ENCODE assay signal across 24 cellular contexts in genomic region chr1:54462597-54463258, GRCh38. TPM values are rescaled to one million over a fixed set of nuclear protein-coding genes. Genes with fewer than 3 reads are reported as not detected.
DNase-seq lines count a peak whose midpoint lies in the region; ATAC-seq, FAIRE-seq and TF ChIP-seq lines count a peak whose summit lies in the region.
"Had no signal": no experiment of that assay in that cellular context is flagged by ENCODE, and none has a peak within 500 bp of the region (broad histone marks: within the 10 kb centered on the region; RNA-seq: fewer than 3 reads in every experiment).

No MANE protein-coding gene starts in this region.

- CTCF ChIA-PET in K562 (lab: Yijun Ruan, JAX; ENCODE audit: low intra/inter-chr PET ratio) (no interaction called here), MCF 10A (lab: Yijun Ruan, JAX) (no interaction called here)

- peaks cover 46 to 48% of the 10 kb centered on the region in 2 experiments for H3K4me1 ChIP-seq in K562 (replicated peaks in 1 of 2; ENCODE audit: control insufficient read depth in 2 of 2, insufficient read depth in 2 of 2, low read length in 2 of 2)
- peaks cover 30% of the 10 kb centered on the region for H3K4me1 ChIP-seq in mesendoderm (ENCODE audit: control insufficient read depth, low read depth, low read length)

- H4K20me1 ChIP-seq in K562 (replicated peaks; ENCODE audit: control insufficient read depth, insufficient read depth, low read length), result no peaks in the 10 kb centered on the region

- H3K4me2 ChIP-seq in K562 (ENCODE audit: insufficient read depth, low read length) (no peak overlapping the region), mesendoderm (ENCODE audit: low read length) (no peak overlapping the region)

- H2BK120ac ChIP-seq in mesendoderm (ENCODE audit: low read depth, low read length), result no peak overlapping the region

- H3K27me3 ChIP-seq in K562 (ENCODE audit: control insufficient read depth in 2 of 2, insufficient read depth in 2 of 2, low read length in 2 of 2) (no peaks in the 10 kb centered on the region), mesendoderm (ENCODE audit: insufficient read depth, low read length, poor library complexity) (no peaks in the 10 kb centered on the region)
- H3K27me3 ChIP-seq: heart right ventricle had no signal

- peaks cover 2% of the 10 kb centered on the region for H3K9me1 ChIP-seq in K562 (ENCODE audit: control insufficient read depth, insufficient read depth, low read length)

- no peak for DNase-seq in activated naive CD8-positive, alpha-beta T cell treated with anti-CD3 and anti-CD28 coated beads for 36 hours
- DNase-seq in K562 (ENCODE audit: extremely low read depth in 1 of 4, low spot score in 3 of 4), result no peak
- DNase-seq in mesendoderm, result no peak
- no peak for DNase-seq in sciatic nerve (ENCODE audit: low spot score)
- no peak for DNase-seq in MCF 10A (ENCODE audit: unreplicated experiment)
- no peak for DNase-seq in activated CD4-positive, alpha-beta T cell treated with anti-CD3 and anti-CD28 coated beads, Interleukin-2, amount 10 ng/mL, durations not matched to agents 24 days and 14 days
- DNase-seq: ACHN; activated B cell treated with CpG ODN at 0.5 μM for 24 hours; cerebellar nuclear complex; heart right ventricle; IMR-90; MV-4-11; NCI-H1694 treated with DMSO at 0.1 percent for 48 hours; NCI-H345; stimulated activated CD4-positive, alpha-beta T cell treated with anti-CD3 and anti-CD28 coated beads, Interleukin-4, amount 100 ng/mL, for 24 hours had no signal

- H3K9me3 ChIP-seq in K562 (replicated peaks; ENCODE audit: control insufficient read depth, insufficient read depth, low read depth, low read length), result no peaks in the 10 kb centered on the region
- H3K9me3 ChIP-seq: heart right ventricle had no signal

- H3K79me1 ChIP-seq in mesendoderm (ENCODE audit: low read length), result no peaks in the 10 kb centered on the region

- in situ Hi-C loops in K562 (cut with MboI), result no loop called here

- H3K56ac ChIP-seq in mesendoderm (ENCODE audit: low read length), result peak overlapping the region; percentile 75

- no peaks in the 10 kb centered on the region for H3K36me3 ChIP-seq in K562 (ENCODE audit: control insufficient read depth, insufficient read depth, low read length)
- H3K36me3 ChIP-seq in mesendoderm (ENCODE audit: control insufficient read depth, insufficient read depth, low read length), result no peaks in the 10 kb centered on the region
- H3K36me3 ChIP-seq: heart right ventricle had no signal

- peak overlapping the region; percentile 5 for H3K27ac Mint-ChIP-seq in activated naive CD8-positive, alpha-beta T cell
- H3K27ac Mint-ChIP-seq in activated naive CD8-positive, alpha-beta T cell treated with anti-CD3 and anti-CD28 coated beads for 36 hours, result no peak overlapping the region
- no peak overlapping the region for H3K27ac Mint-ChIP-seq in MCF 10A (ENCODE audit: low read depth, unreplicated experiment)
- no peak overlapping the region for H3K27ac Mint-ChIP-seq in activated CD4-positive, alpha-beta T cell treated with anti-CD3 and anti-CD28 coated beads, Interleukin-2, amount 10 ng/mL, durations not matched to agents 24 days and 14 days
- H3K27ac Mint-ChIP-seq: activated B cell treated with CpG ODN at 0.5 μM for 24 hours had no signal

- H4K8ac ChIP-seq in mesendoderm (ENCODE audit: low read depth, low read length), result no peak overlapping the region

- H2BK5ac ChIP-seq in mesendoderm (ENCODE audit: low read length), result peak overlapping the region; percentile 56

- peaks cover 43% of the 10 kb centered on the region for H3K4me1 Mint-ChIP-seq in activated naive CD8-positive, alpha-beta T cell (ENCODE audit: low read depth)
- peaks cover 39% of the 10 kb centered on the region for H3K4me1 Mint-ChIP-seq in activated naive CD8-positive, alpha-beta T cell treated with anti-CD3 and anti-CD28 coated beads for 36 hours
- H3K4me1 Mint-ChIP-seq in MCF 10A (ENCODE audit: insufficient read depth, unreplicated experiment), result no peaks in the 10 kb centered on the region
- H3K4me1 Mint-ChIP-seq in activated CD4-positive, alpha-beta T cell treated with anti-CD3 and anti-CD28 coated beads, Interleukin-2, amount 10 ng/mL, durations not matched to agents 24 days and 14 days, result peaks cover 30% of the 10 kb centered on the region
- H3K4me1 Mint-ChIP-seq: activated B cell treated with CpG ODN at 0.5 μM for 24 hours had no signal

- H3K27ac ChIP-seq in K562 (ENCODE audit: extremely low read depth, low read depth, low read length) (no peak overlapping the region), mesendoderm (ENCODE audit: low read depth, low read length) (no peak overlapping the region)
- H3K27ac ChIP-seq: heart right ventricle, skin epidermis had no signal

- H3K18ac ChIP-seq in mesendoderm (ENCODE audit: low read length), result no peak overlapping the region

- POLR2A ChIA-PET in K562 (lab: Yijun Ruan, JAX) (interaction anchor here (0.5 to 2.4 kb wide), 5 partner anchors 10 to 241 kb away, joined by 3 to 7 read pairs (median 4); no protein-coding TSS in a partner anchor), MCF 10A (lab: Yijun Ruan, JAX) (no interaction called here)

- TF ChIP-seq CTCF in K562 (IDR thresholded peaks at IDR 0.05 in 2 of 3, conservative IDR thresholded peaks at IDR 0.05 in 1 of 3; ENCODE audit: insufficient read depth in 2 of 3, low read depth in 1 of 3, low read length in 3 of 3), result no peak
- TF ChIP-seq CTCF in MCF 10A (IDR thresholded peaks at IDR 0.05; ENCODE audit: unreplicated experiment), result no peak

- no peaks in the 10 kb centered on the region for H3K36me3 Mint-ChIP-seq in activated naive CD8-positive, alpha-beta T cell
- H3K36me3 Mint-ChIP-seq in activated naive CD8-positive, alpha-beta T cell treated with anti-CD3 and anti-CD28 coated beads for 36 hours, result no peaks in the 10 kb centered on the region
- H3K36me3 Mint-ChIP-seq in MCF 10A (ENCODE audit: insufficient read depth, unreplicated experiment), result peaks cover 5% of the 10 kb centered on the region
- no peaks in the 10 kb centered on the region for H3K36me3 Mint-ChIP-seq in activated CD4-positive, alpha-beta T cell treated with anti-CD3 and anti-CD28 coated beads, Interleukin-2, amount 10 ng/mL, durations not matched to agents 24 days and 14 days (ENCODE audit: low read depth)
- H3K36me3 Mint-ChIP-seq: CD14-positive monocyte had no signal

- BruUV-seq in K562 (replicated peaks; lab: Mats Ljungman, UMichigan) (no TSS peak), MCF 10A (replicated peaks; lab: Mats Ljungman, UMichigan) (no TSS peak)

- peak overlapping the region; percentile 67 for H3K23ac ChIP-seq in mesendoderm (ENCODE audit: low read length)

- TF ChIP-seq POLR2A in K562 (conservative IDR thresholded peaks at IDR 0.05), result no peak

- peak overlapping the region; percentile 35 for H2AK5ac ChIP-seq in mesendoderm (ENCODE audit: low read length)

- H3K4me3 ChIP-seq in K562 (no peak overlapping the region), mesendoderm (ENCODE audit: low read length) (no peak overlapping the region)
- H3K4me3 ChIP-seq: heart right ventricle, lung, skin epidermis had no signal

- no peak for ATAC-seq in K562
- no peak for ATAC-seq in sciatic nerve
- ATAC-seq in HG02981 (IDR thresholded peaks at IDR 0.05; ENCODE audit: unreplicated experiment), result no peak
- ATAC-seq: heart right ventricle had no signal

- H2BK15ac ChIP-seq in mesendoderm (replicated peaks; ENCODE audit: low read depth), result no peak overlapping the region

- no peaks in the 10 kb centered on the region for H3K79me2 ChIP-seq in K562 (ENCODE audit: control insufficient read depth, insufficient read depth, low read length)
- H3K79me2 ChIP-seq in mesendoderm (ENCODE audit: control insufficient read depth, insufficient read depth, low read length), result no peaks in the 10 kb centered on the region

- TF ChIP-seq RAD21 in K562 (CRISPR knock-in tag; conservative IDR thresholded peaks at IDR 0.05 in 1 of 2, IDR thresholded peaks at IDR 0.05 in 1 of 2), result no peak

- no peak overlapping the region for H2AFZ ChIP-seq in K562 (ENCODE audit: low read depth, low read length)

- no peaks in the 10 kb centered on the region for H3K9me3 Mint-ChIP-seq in activated naive CD8-positive, alpha-beta T cell (ENCODE audit: low read depth)
- no peaks in the 10 kb centered on the region for H3K9me3 Mint-ChIP-seq in activated naive CD8-positive, alpha-beta T cell treated with anti-CD3 and anti-CD28 coated beads for 36 hours
- no peaks in the 10 kb centered on the region for H3K9me3 Mint-ChIP-seq in MCF 10A (ENCODE audit: unreplicated experiment)
- H3K9me3 Mint-ChIP-seq in activated CD4-positive, alpha-beta T cell treated with anti-CD3 and anti-CD28 coated beads, Interleukin-2, amount 10 ng/mL, durations not matched to agents 24 days and 14 days, result peaks cover 3% of the 10 kb centered on the region
- H3K9me3 Mint-ChIP-seq: activated B cell treated with CpG ODN at 0.5 μM for 24 hours had no signal

- intact Hi-C loops in K562 (cut with micrococcal nuclease), result loop anchor here (5.0 kb wide), 1 partner anchor 35 kb away; no protein-coding TSS in a partner anchor
- intact Hi-C loops in sciatic nerve (cut with DNase I), result no loop called here
- intact Hi-C loops in MCF 10A (cut with micrococcal nuclease), result no loop called here
- intact Hi-C loops in activated CD4-positive, alpha-beta T cell treated with anti-CD3 and anti-CD28 coated beads, Interleukin-2, amount 10 ng/mL, durations not matched to agents 24 days and 14 days (cut with micrococcal nuclease), result no loop called here

- 75% methylated on average over 13 of the region's 13 CpGs for WGBS in K562 (ENCODE audit: insufficient coverage, low coverage, missing lambda C conversion rate)
- WGBS in mesendoderm (ENCODE audit: extremely low coverage, insufficient coverage, low lambda C conversion rate), result no CpG with 5 or more reads among the region's 13 CpGs

- no peak overlapping the region for H4K5ac ChIP-seq in mesendoderm (ENCODE audit: low read length)

- H3K9ac ChIP-seq in K562 (ENCODE audit: insufficient read depth in 1 of 2, low read depth in 2 of 2, low read length in 2 of 2) (0 out of 4 replicates have a peak overlapping the region, but pooled peaks of 1 of the 2 experiments have one; percentile 59), mesendoderm (ENCODE audit: low read length) (no peak overlapping the region)

- no peak overlapping the region for H3K4me3 Mint-ChIP-seq in activated naive CD8-positive, alpha-beta T cell
- H3K4me3 Mint-ChIP-seq in activated naive CD8-positive, alpha-beta T cell treated with anti-CD3 and anti-CD28 coated beads for 36 hours, result no peak overlapping the region
- no peak overlapping the region for H3K4me3 Mint-ChIP-seq in MCF 10A (ENCODE audit: unreplicated experiment)
- H3K4me3 Mint-ChIP-seq in activated CD4-positive, alpha-beta T cell treated with anti-CD3 and anti-CD28 coated beads, Interleukin-2, amount 10 ng/mL, durations not matched to agents 24 days and 14 days, result no peak overlapping the region
- H3K4me3 Mint-ChIP-seq: activated B cell treated with CpG ODN at 0.5 μM for 24 hours, CD14-positive monocyte had no signal

- H3K4ac ChIP-seq in mesendoderm (ENCODE audit: low read depth, low read length), result no peak overlapping the region

- TF ChIP-seq EP300 in K562 (IDR thresholded peaks at IDR 0.05; ENCODE audit: low read length), result no peak

- no peaks in the 10 kb centered on the region for H3K27me3 Mint-ChIP-seq in activated naive CD8-positive, alpha-beta T cell
- H3K27me3 Mint-ChIP-seq in activated naive CD8-positive, alpha-beta T cell treated with anti-CD3 and anti-CD28 coated beads for 36 hours, result no peaks in the 10 kb centered on the region
- H3K27me3 Mint-ChIP-seq in MCF 10A (ENCODE audit: insufficient read depth, unreplicated experiment), result no peaks in the 10 kb centered on the region
- peaks cover 6% of the 10 kb centered on the region for H3K27me3 Mint-ChIP-seq in activated CD4-positive, alpha-beta T cell treated with anti-CD3 and anti-CD28 coated beads, Interleukin-2, amount 10 ng/mL, durations not matched to agents 24 days and 14 days

- FAIRE-seq in K562 (lab: Jason Lieb, UNC), result no peak
- FAIRE-seq: endometrium, GM12892, islet of Langerhans, urothelium cell line had no signal

RNA-seq across cellular contexts. Expression of gene SSBP3, which starts 56.5 kb away (rescaled TPM):
- total RNA-seq in activated naive CD8-positive, alpha-beta T cell treated with anti-CD3 and anti-CD28 coated beads for 36 hours, result 10 to 100 TPM; 62.8 to 65.4 TPM
- total RNA-seq in K562 (2011; cell fraction: chromatin; rRNA removed; ENCODE audit: low replicate concordance), result 55.7 and 82.4 TPM in 2 replicates
- total RNA-seq in K562 (2011; cell fraction: nucleolus; rRNA removed), result 34.6 and 49.5 TPM in 2 replicates
- 48.8 and 81.9 TPM in 2 replicates for total RNA-seq in K562 (2011; cell fraction: nucleoplasm; rRNA removed)
- total RNA-seq in K562 (2014; rRNA removed), result 23.8 and 36.9 TPM in 2 replicates
- 33.8 and 44.0 TPM in 2 replicates for total RNA-seq in K562 (2014; rRNA removed; fragmentation: Illumina TruSeq; extraction: Trizol)
- total RNA-seq in K562 (2015; rRNA removed; fragmentation: Illumina TruSeq; extraction: Trizol), result 39.8 and 45.1 TPM in 2 replicates
- total RNA-seq in K562 (2021), result 102 and 106 TPM in 2 replicates
- polyA plus RNA-seq in K562 (2011; rRNA removed), result 17.6 and 43.9 TPM in 2 replicates
- 18.4 and 40.7 TPM in 2 replicates for polyA plus RNA-seq in K562 (2011; cell fraction: cytosol; rRNA removed)
- polyA plus RNA-seq in K562 (2011; cell fraction: nucleus; rRNA removed), result 39.0 and 40.4 TPM in 2 replicates
- polyA plus RNA-seq in K562 (2012), result 79.9 and 107 TPM in 2 replicates
- polyA plus RNA-seq in K562 (2014; fragmentation: Illumina TruSeq; extraction: Trizol), result 107 and 108 TPM in 2 replicates
- 1 to 10 TPM; 8.7 TPM for polyA plus RNA-seq in K562 (2014; fragmentation: Nextera tagmentation; extraction: Ambion mirVana)
- 51.4 and 68.8 TPM in 2 replicates for polyA plus RNA-seq in K562 (2014; rRNA removed)
- polyA minus RNA-seq in K562 (2011; rRNA and poly(A)+ RNA removed), result 13.2 and 17.4 TPM in 2 replicates
- polyA minus RNA-seq in K562 (2011; cell fraction: cytosol; rRNA and poly(A)+ RNA removed), result 21.6 and 33.8 TPM in 2 replicates
- polyA minus RNA-seq in K562 (2011; cell fraction: nucleus; rRNA and poly(A)+ RNA removed), result 9.7 and 14.1 TPM in 2 replicates
- polyA plus RNA-seq in mesendoderm (2013, experiment 1 of 2), result 143 TPM
- 152 TPM for polyA plus RNA-seq in mesendoderm (2013, experiment 2 of 2)
- 104 TPM for total RNA-seq in sciatic nerve
- total RNA-seq in MCF 10A (2022), result 6.5 and 8.6 TPM in 2 replicates
- total RNA-seq in activated CD4-positive, alpha-beta T cell treated with anti-CD3 and anti-CD28 coated beads, Interleukin-2, amount 10 ng/mL, durations not matched to agents 24 days and 14 days, result 84.1 and 87.9 TPM in 2 replicates
